In the genomic region with DNA sequence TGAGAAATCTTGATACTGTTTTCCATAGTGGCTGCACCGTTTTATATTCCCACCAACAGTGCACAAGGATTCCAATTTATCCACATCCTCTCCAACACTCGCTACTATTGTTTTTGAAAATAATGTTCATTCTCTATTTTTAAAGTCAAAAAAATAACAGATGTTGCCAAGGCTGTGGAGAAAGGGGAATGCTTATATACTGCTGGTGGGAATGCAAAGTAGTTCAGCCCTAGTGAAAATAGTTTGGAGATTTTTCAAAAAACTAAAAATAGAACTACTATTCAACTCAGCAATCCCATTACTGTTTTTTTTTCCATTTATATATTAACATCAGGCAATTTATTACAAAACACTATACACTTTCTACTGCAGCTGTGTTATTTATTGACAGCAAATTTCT, we compare ENCODE assay signal across 14 cellular contexts.
DNase-seq lines count a peak whose midpoint lies in the region; TF ChIP-seq lines count a peak whose summit lies in the region.
"Had no signal": no experiment of that assay in that cellular context is flagged by ENCODE, and none has a peak within 500 bp of the region (broad histone marks: within the 10 kb centered on the region; RNA-seq: fewer than 3 reads in every experiment).

No MANE protein-coding gene starts in this region.

- DNase-seq in EH (ENCODE audit: low read depth) (peak; percentile 38), astrocyte of the hippocampus (ENCODE audit: low read depth, low spot score) (peak; percentile 5), fibroblast of lung (ENCODE audit: low read depth in 2 of 2) (peak; percentile 36 to 39), osteocyte (ENCODE audit: extremely low spot score, unreplicated experiment) (no peak), mesendoderm (no peak), occipital lobe (lab: John Stamatoyannopoulos, UW) (no peak), SKM-1 (lab: John Stamatoyannopoulos, UW; ENCODE audit: unreplicated experiment) (no peak), NCI-H510A (lab: John Stamatoyannopoulos, UW) (no peak)
- DNase-seq: AML-193, DMS 273 treated with DMSO at 0.1 percent for 48 hours, GOT3, H9 had no signal

- no peaks in the 10 kb centered on the region for H3K27me3 Mint-ChIP-seq in osteocyte (ENCODE audit: unreplicated experiment)

- H3K27me3 ChIP-seq in fibroblast of lung (ENCODE audit: control insufficient read depth, insufficient read depth, low read length) (no peaks in the 10 kb centered on the region), mesendoderm (ENCODE audit: insufficient read depth, low read length, poor library complexity) (no peaks in the 10 kb centered on the region)
- H3K27me3 ChIP-seq: BLaER1 had no signal

- no peak overlapping the region for H2AFZ ChIP-seq in fibroblast of lung (ENCODE audit: low read length)

- no peak overlapping the region for H3K56ac ChIP-seq in mesendoderm (ENCODE audit: low read length)

- H3K9me3 ChIP-seq in fibroblast of lung (ENCODE audit: control insufficient read depth, insufficient read depth, low read depth, low read length), result no peaks in the 10 kb centered on the region

- H3K79me1 ChIP-seq in mesendoderm (ENCODE audit: low read length), result no peaks in the 10 kb centered on the region

- no peak overlapping the region for H3K9ac ChIP-seq in fibroblast of lung (ENCODE audit: insufficient read depth, low read length)
- H3K9ac ChIP-seq in mesendoderm (ENCODE audit: low read length), result no peak overlapping the region
- H3K9ac ChIP-seq: BLaER1 had no signal

- peak overlapping the region; percentile 44 for H3K27ac Mint-ChIP-seq in osteocyte (ENCODE audit: unreplicated experiment)
- H3K27ac Mint-ChIP-seq: H9 had no signal

- no peak overlapping the region for H3K23ac ChIP-seq in mesendoderm (ENCODE audit: low read length)

- no peak overlapping the region for H3K4ac ChIP-seq in mesendoderm (ENCODE audit: low read depth, low read length)

- H2BK5ac ChIP-seq in mesendoderm (ENCODE audit: low read length), result no peak overlapping the region

- peaks cover 21% of the 10 kb centered on the region for H3K9me3 Mint-ChIP-seq in osteocyte (ENCODE audit: unreplicated experiment)

- no peak overlapping the region for H2BK120ac ChIP-seq in mesendoderm (ENCODE audit: low read depth, low read length)

- H3K36me3 ChIP-seq in fibroblast of lung (ENCODE audit: control insufficient read depth, insufficient read depth, low read length), result no peaks in the 10 kb centered on the region
- H3K36me3 ChIP-seq in mesendoderm (ENCODE audit: control insufficient read depth, insufficient read depth, low read length), result no peaks in the 10 kb centered on the region
- H3K36me3 ChIP-seq: BLaER1 had no signal

- no peak overlapping the region for H3K4me2 ChIP-seq in fibroblast of lung (ENCODE audit: extremely low read depth, insufficient read depth, low read length)
- H3K4me2 ChIP-seq in mesendoderm (ENCODE audit: low read length), result no peak overlapping the region
- H3K4me2 ChIP-seq: BLaER1 had no signal

- H4K8ac ChIP-seq in mesendoderm (ENCODE audit: low read depth, low read length), result no peak overlapping the region

- H3K79me2 ChIP-seq in fibroblast of lung (ENCODE audit: control insufficient read depth, insufficient read depth, low read length), result no peaks in the 10 kb centered on the region
- no peaks in the 10 kb centered on the region for H3K79me2 ChIP-seq in mesendoderm (ENCODE audit: control insufficient read depth, insufficient read depth, low read length)

- no peak overlapping the region for H3K18ac ChIP-seq in mesendoderm (ENCODE audit: low read length)

- H4K20me1 ChIP-seq in fibroblast of lung (ENCODE audit: control insufficient read depth, extremely low read depth, insufficient read depth, low read length), result no peaks in the 10 kb centered on the region
- H4K20me1 ChIP-seq: BLaER1 had no signal

- no peak overlapping the region for H4K5ac ChIP-seq in mesendoderm (ENCODE audit: low read length)

- H3K4me3 Mint-ChIP-seq in osteocyte (ENCODE audit: unreplicated experiment), result no peak overlapping the region
- H3K4me3 Mint-ChIP-seq: H9 had no signal

- no peak overlapping the region for H3K27ac ChIP-seq in fibroblast of lung (ENCODE audit: insufficient read depth, low read length)
- H3K27ac ChIP-seq in mesendoderm (ENCODE audit: low read depth, low read length), result no peak overlapping the region
- H3K27ac ChIP-seq: BLaER1 had no signal

- no peak overlapping the region for H2AK5ac ChIP-seq in mesendoderm (ENCODE audit: low read length)

- H2BK15ac ChIP-seq in mesendoderm (replicated peaks; ENCODE audit: low read depth), result no peak overlapping the region

- H3K4me1 ChIP-seq in fibroblast of lung (ENCODE audit: control insufficient read depth, extremely low read depth, insufficient read depth, low read length) (no peaks in the 10 kb centered on the region), mesendoderm (ENCODE audit: control insufficient read depth, low read depth, low read length) (no peaks in the 10 kb centered on the region)

- WGBS in mesendoderm (ENCODE audit: extremely low coverage, insufficient coverage, low lambda C conversion rate), result no CpG with 5 or more reads among the region's 2 CpGs

- TF ChIP-seq CTCF in fibroblast of lung (conservative IDR thresholded peaks at IDR 0.05 in 1 of 2, IDR thresholded peaks at IDR 0.05 in 1 of 2; ENCODE audit: low read depth in 1 of 2, low read length in 2 of 2), result no peak
- no peak for TF ChIP-seq CTCF in osteocyte (IDR thresholded peaks at IDR 0.05)

- no peaks in the 10 kb centered on the region for H3K36me3 Mint-ChIP-seq in osteocyte (ENCODE audit: unreplicated experiment)

- H3K4me1 Mint-ChIP-seq in osteocyte (ENCODE audit: unreplicated experiment), result peaks cover 4% of the 10 kb centered on the region

- no peak overlapping the region for H3K4me3 ChIP-seq in fibroblast of lung (replicated peaks in 1 of 4; ENCODE audit: control extremely low read depth in 1 of 4, insufficient read depth in 1 of 4, low read depth in 3 of 4, low read length in 4 of 4)
- no peak overlapping the region for H3K4me3 ChIP-seq in mesendoderm (ENCODE audit: low read length)
- H3K4me3 ChIP-seq: BLaER1, GM12878 had no signal

Comparison
In these comparisons a context has a peak if more than half of its experiments do, and no peak if none do; other contexts are left out.
1. DNase-seq: peak in EH (single experiment), astrocyte of the hippocampus (single experiment) and fibroblast of lung (2 of 2); none in osteocyte (single experiment), mesendoderm (single experiment), occipital lobe (single experiment), SKM-1 (single experiment) and NCI-H510A (single experiment).